Comparison of ENCODE assay signal across 8 cellular contexts in genomic region chr2:106542730-106543359, GRCh38. TPM values are rescaled to one million over a fixed set of nuclear protein-coding genes. Genes with fewer than 3 reads are reported as not detected.
DNase-seq lines count a peak whose midpoint lies in the region; ATAC-seq lines count a peak whose summit lies in the region.

No MANE protein-coding gene starts in this region.

- no peak overlapping the region for H3K4ac ChIP-seq in mesendoderm (ENCODE audit: low read depth, low read length)

- no peaks in the 10 kb centered on the region for H3K36me3 Mint-ChIP-seq in activated CD4-positive, alpha-beta memory T cell treated with anti-CD3 and anti-CD28 coated beads for 36 hours

- peak overlapping the region; percentile 69 for H3K56ac ChIP-seq in mesendoderm (ENCODE audit: low read length)

- H3K79me2 ChIP-seq in mesendoderm (ENCODE audit: control insufficient read depth, insufficient read depth, low read length), result no peaks in the 10 kb centered on the region

- H3K27ac Mint-ChIP-seq in activated CD4-positive, alpha-beta memory T cell treated with anti-CD3 and anti-CD28 coated beads for 36 hours, result no peak overlapping the region

- H3K23ac ChIP-seq in mesendoderm (ENCODE audit: low read length), result no peak overlapping the region

- H2AK5ac ChIP-seq in mesendoderm (ENCODE audit: low read length), result no peak overlapping the region

- no peak overlapping the region for H2BK5ac ChIP-seq in mesendoderm (ENCODE audit: low read length)

- H4K8ac ChIP-seq in mesendoderm (ENCODE audit: low read depth, low read length), result no peak overlapping the region

- no peaks in the 10 kb centered on the region; a peak in 1 of 22 replicates for H4K20me1 ChIP-seq in BLaER1 treated with 17β-estradiol and CSF1 and Interleukin-3, amounts not matched to agents 10 nM and 100 nM

- no peak overlapping the region for H3K27ac ChIP-seq in BLaER1 treated with 17β-estradiol and CSF1 and Interleukin-3, amounts not matched to agents 10 nM and 100 nM
- H3K27ac ChIP-seq in mesendoderm (ENCODE audit: low read depth, low read length), result no peak overlapping the region

- peak overlapping the region in 7 of 11 experiments; percentile 8 to 79 (median 33); a peak in 10 of 22 replicates for H3K4me2 ChIP-seq in BLaER1 treated with 17β-estradiol and CSF1 and Interleukin-3, amounts not matched to agents 10 nM and 100 nM
- H3K4me2 ChIP-seq in mesendoderm (ENCODE audit: low read length), result peak overlapping the region; percentile 41

- H3K9me3 Mint-ChIP-seq in activated CD4-positive, alpha-beta memory T cell treated with anti-CD3 and anti-CD28 coated beads for 36 hours, result no peaks in the 10 kb centered on the region

- H4K5ac ChIP-seq in mesendoderm (ENCODE audit: low read length), result no peak overlapping the region

- H3K27me3 Mint-ChIP-seq in activated CD4-positive, alpha-beta memory T cell treated with anti-CD3 and anti-CD28 coated beads for 36 hours, result peaks cover 22% of the 10 kb centered on the region

- H3K18ac ChIP-seq in mesendoderm (ENCODE audit: low read length), result no peak overlapping the region

- H2BK120ac ChIP-seq in mesendoderm (ENCODE audit: low read depth, low read length), result no peak overlapping the region

- H2BK15ac ChIP-seq in mesendoderm (replicated peaks; ENCODE audit: low read depth), result no peak overlapping the region

- intact Hi-C loops in activated CD4-positive, alpha-beta memory T cell treated with anti-CD3 and anti-CD28 coated beads for 36 hours (cut with micrococcal nuclease), result loop anchor here (1.0 to 5.0 kb wide), 4 partner anchors 39 to 966 kb away; no protein-coding TSS in a partner anchor

- H3K4me1 ChIP-seq in BLaER1 treated with 17β-estradiol and CSF1 and Interleukin-3, amounts not matched to agents 10 nM and 100 nM, result peaks cover 0 to 30% (median 13%) of the 10 kb centered on the region in 10 experiments; a peak in 13 of 20 replicates
- no peaks in the 10 kb centered on the region for H3K4me1 ChIP-seq in mesendoderm (ENCODE audit: control insufficient read depth, low read depth, low read length)

- H3K4me3 Mint-ChIP-seq in activated CD4-positive, alpha-beta memory T cell treated with anti-CD3 and anti-CD28 coated beads for 36 hours, result peak overlapping the region; percentile 57

- H3K4me3 ChIP-seq in BLaER1 treated with 17β-estradiol and CSF1 and Interleukin-3, amounts not matched to agents 10 nM and 100 nM, result no peak overlapping the region
- no peak overlapping the region for H3K4me3 ChIP-seq in mesendoderm (ENCODE audit: low read length)

- no peaks in the 10 kb centered on the region for H3K4me1 Mint-ChIP-seq in activated CD4-positive, alpha-beta memory T cell treated with anti-CD3 and anti-CD28 coated beads for 36 hours (ENCODE audit: low read depth)

- H3K27me3 ChIP-seq in BLaER1 treated with 17β-estradiol and CSF1 and Interleukin-3, amounts not matched to agents 10 nM and 100 nM, result no peaks in the 10 kb centered on the region
- no peaks in the 10 kb centered on the region for H3K27me3 ChIP-seq in mesendoderm (ENCODE audit: insufficient read depth, low read length, poor library complexity)

- ATAC-seq in HG03432 (IDR thresholded peaks at IDR 0.05; ENCODE audit: unreplicated experiment), result peak; percentile 97

- H3K36me3 ChIP-seq in BLaER1 treated with 17β-estradiol and CSF1 and Interleukin-3, amounts not matched to agents 10 nM and 100 nM, result no peaks in the 10 kb centered on the region
- no peaks in the 10 kb centered on the region for H3K36me3 ChIP-seq in mesendoderm (ENCODE audit: control insufficient read depth, insufficient read depth, low read length)

- POLR2A ChIA-PET in activated CD4-positive, alpha-beta memory T cell treated with anti-CD3 and anti-CD28 coated beads for 36 hours (lab: Charles Lee), result no interaction called here

- no peaks in the 10 kb centered on the region for H3K79me1 ChIP-seq in mesendoderm (ENCODE audit: low read length)

- no peaks in the 10 kb centered on the region for H3K9me3 ChIP-seq in BLaER1 treated with 17β-estradiol and CSF1 and Interleukin-3, amounts not matched to agents 10 nM and 100 nM (replicated peaks in 1 of 11)

- WGBS in mesendoderm (ENCODE audit: extremely low coverage, insufficient coverage, low lambda C conversion rate), result no CpG with 5 or more reads among the region's 24 CpGs

- no peak overlapping the region for H3K9ac ChIP-seq in BLaER1 treated with 17β-estradiol and CSF1 and Interleukin-3, amounts not matched to agents 10 nM and 100 nM
- peak overlapping the region; percentile 43 for H3K9ac ChIP-seq in mesendoderm (ENCODE audit: low read length)

- DNase-seq in GM19238 (ENCODE audit: insufficient read length, low spot score) (peak; percentile 58), NCI-H69 (lab: John Stamatoyannopoulos, UW) (peak; percentile 54), mesendoderm (peak; percentile 72)
- DNase-seq in activated CD4-positive, alpha-beta memory T cell treated with anti-CD3 and anti-CD28 coated beads for 36 hours, result peak; percentile 84
- peak; percentile 66 for DNase-seq in effector CD8-positive, alpha-beta T cell (lab: John Stamatoyannopoulos, UW)
- DNase-seq in stimulated activated CD8-positive, alpha-beta memory T cell treated with anti-CD3 and anti-CD28 coated beads, Interleukin-2, amount 100 ng/mL, for 48 hours (ENCODE audit: low read depth in 2 of 2), result peak; percentile 52 to 70

- CTCF ChIA-PET in activated CD4-positive, alpha-beta memory T cell treated with anti-CD3 and anti-CD28 coated beads for 36 hours (lab: Charles Lee), result interaction anchor here (0.6 to 3.4 kb wide), 12 partner anchors 8 to 445 kb away, joined by 3 to 20 read pairs (median 3); no protein-coding TSS in a partner anchor

RNA-seq across cellular contexts. Expression of gene CD8B2, which starts 55.7 kb away (rescaled TPM):
- total RNA-seq in activated CD4-positive, alpha-beta memory T cell treated with anti-CD3 and anti-CD28 coated beads for 36 hours, result under 1 TPM; 0.07 to 0.19 TPM
- not detected for polyA plus RNA-seq in mesendoderm (2013, experiment 1 of 2)
- polyA plus RNA-seq in mesendoderm (2013, experiment 2 of 2), result 0.01 TPM
